10 cellular contexts compared by ENCODE assay signal in the genomic region with DNA sequence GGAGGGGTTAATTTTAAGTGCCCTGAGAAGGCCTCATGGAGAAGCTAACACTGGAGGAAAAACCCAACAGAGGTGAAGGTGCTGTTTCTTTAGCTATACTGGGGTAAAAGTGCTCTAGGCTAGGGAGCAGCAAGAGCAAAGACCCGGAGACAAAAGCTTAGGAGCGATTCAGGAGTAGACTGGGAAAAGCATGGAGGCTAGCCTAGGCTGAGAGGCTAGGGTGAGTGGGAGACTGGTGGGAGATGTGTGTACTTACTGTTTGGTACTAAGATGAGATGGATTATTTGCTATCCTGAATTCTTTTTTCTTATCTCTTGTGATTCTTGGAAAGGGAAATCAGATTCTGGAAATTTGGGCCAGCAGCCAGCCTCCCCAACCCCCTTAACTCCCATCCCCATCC. TPM values are rescaled to one million over a fixed set of nuclear protein-coding genes. Genes with fewer than 3 reads are reported as not detected.
DNase-seq lines count a peak whose midpoint lies in the region; ATAC-seq and TF ChIP-seq lines count a peak whose summit lies in the region.
"Had no signal": no experiment of that assay in that cellular context is flagged by ENCODE, and none has a peak within 500 bp of the region (broad histone marks: within the 10 kb centered on the region; RNA-seq: fewer than 3 reads in every experiment).

No MANE protein-coding gene starts in this region.

- no peak overlapping the region for H2BK120ac ChIP-seq in trophoblast cell (ENCODE audit: insufficient read depth, low read length, poor library complexity)

- CTCF ChIA-PET in OCI-LY7 (lab: Charles Lee; ENCODE audit: unreplicated experiment) = no interaction called here

- no peaks in the 10 kb centered on the region for H3K9me3 Mint-ChIP-seq in endothelial cell (ENCODE audit: unreplicated experiment)

- H3K9me2 ChIP-seq in OCI-LY7 (ENCODE audit: insufficient read depth, low read length) = no peaks in the 10 kb centered on the region

- H2AFZ ChIP-seq in OCI-LY7 (ENCODE audit: low read length) (no peak overlapping the region), trophoblast cell (ENCODE audit: insufficient read depth, low read length, poor library complexity) (no peak overlapping the region)

- H2BK5ac ChIP-seq in trophoblast cell (ENCODE audit: low read depth, low read length, poor library complexity) = no peak overlapping the region

- no peak overlapping the region for H4K91ac ChIP-seq in trophoblast cell (ENCODE audit: low read depth, low read length)

- H3K23ac ChIP-seq in trophoblast cell (ENCODE audit: low read length) = peak overlapping the region; percentile 46

- H3K4me1 ChIP-seq in OCI-LY7 (ENCODE audit: insufficient read depth, low read length, poor library complexity, severe bottlenecking) (peaks cover 31% of the 10 kb centered on the region), trophoblast cell (ENCODE audit: control insufficient read depth in 1 of 2, insufficient read depth in 2 of 2, low read length in 2 of 2) (peaks cover 5 to 6% of the 10 kb centered on the region in 2 experiments), left lung (peaks cover 24 to 35% of the 10 kb centered on the region in 2 donors)

- H3K14ac ChIP-seq in trophoblast cell (ENCODE audit: low read length) = no peak overlapping the region

- intact Hi-C loops in OCI-LY7 (cut with micrococcal nuclease; ENCODE audit: unreplicated experiment) (no loop called here), left lung (cut with DNase I) (no loop called here)

- H3K79me1 ChIP-seq in trophoblast cell (ENCODE audit: low read length) = peaks cover 9% of the 10 kb centered on the region

- H2AK5ac ChIP-seq in trophoblast cell (ENCODE audit: low read length) = no peak overlapping the region

- H3K36me3 ChIP-seq in OCI-LY7 (ENCODE audit: insufficient read depth, low read length) (peaks cover 40% of the 10 kb centered on the region), trophoblast cell (ENCODE audit: control insufficient read depth in 1 of 2, insufficient read depth in 2 of 2, low read length in 2 of 2) (peaks cover 2 to 6% of the 10 kb centered on the region in 2 experiments), left lung (peaks cover 0 to 13% of the 10 kb centered on the region in 2 donors)

- H4K8ac ChIP-seq in trophoblast cell (ENCODE audit: low read depth, low read length) = no peak overlapping the region

- peak overlapping the region; percentile 97 for H3K4ac ChIP-seq in trophoblast cell (ENCODE audit: low read depth, low read length)

- H3K27ac Mint-ChIP-seq in endothelial cell (ENCODE audit: unreplicated experiment) = no peak overlapping the region

- DNase-seq in DMS 273 (lab: John Stamatoyannopoulos, UW; ENCODE audit: unreplicated experiment) = peak; percentile 20
- DNase-seq in DMS 273 treated with DMSO at 0.1 percent for 48 hours (lab: John Stamatoyannopoulos, UW) = no peak
- no peak for DNase-seq in OCI-LY7 (ENCODE audit: low spot score)
- DNase-seq in endothelial cell (ENCODE audit: low spot score) = no peak
- DNase-seq in trophoblast cell = no peak
- DNase-seq in HT-29 (ENCODE audit: low spot score) = no peak
- DNase-seq in GDM1 (lab: John Stamatoyannopoulos, UW) = no peak
- no peak for DNase-seq in left lung
- DNase-seq: NCI-H2171 treated with DMSO at 0.1 percent for 48 hours had no signal

- H3K27ac ChIP-seq in OCI-LY7 (ENCODE audit: low read depth, low read length, poor library complexity, severe bottlenecking) (no peak overlapping the region), trophoblast cell (ENCODE audit: low read depth, low read length) (no peak overlapping the region), left lung (no peak overlapping the region)
- H3K27ac ChIP-seq: 22Rv1 had no signal

- no CpG with 5 or more reads among the region's 2 CpGs for WGBS in trophoblast cell (ENCODE audit: extremely low coverage, insufficient coverage, insufficient read length)

- no peak for TF ChIP-seq CTCF in OCI-LY7 (conservative IDR thresholded peaks at IDR 0.05; ENCODE audit: low read length)
- no peak for TF ChIP-seq CTCF in endothelial cell (IDR thresholded peaks at IDR 0.05; ENCODE audit: unreplicated experiment)
- no peak for TF ChIP-seq CTCF in left lung (IDR thresholded peaks at IDR 0.05)

- peaks cover 2% of the 10 kb centered on the region for H3K27me3 Mint-ChIP-seq in endothelial cell (ENCODE audit: unreplicated experiment)

- H3K27me3 ChIP-seq in trophoblast cell (ENCODE audit: insufficient read depth, low read length) = no peaks in the 10 kb centered on the region
- H3K27me3 ChIP-seq in left lung = no peaks in the 10 kb centered on the region

- H3K36me3 Mint-ChIP-seq in endothelial cell (ENCODE audit: low read depth, unreplicated experiment) = peaks cover 8% of the 10 kb centered on the region

- POLR2A ChIA-PET in OCI-LY7 (lab: Charles Lee) = interaction anchor here (1.5 kb wide), 1 partner anchor 15 kb away, joined by 3 read pairs; no protein-coding TSS in a partner anchor

- H3K4me2 ChIP-seq in OCI-LY7 (ENCODE audit: low read length) (peak overlapping the region; percentile 88), trophoblast cell (ENCODE audit: low read length) (peak overlapping the region; percentile 48)

- no peak overlapping the region for H4K12ac ChIP-seq in trophoblast cell (ENCODE audit: low read depth, low read length)

- peaks cover 26% of the 10 kb centered on the region for H3K4me1 Mint-ChIP-seq in endothelial cell (ENCODE audit: unreplicated experiment)

- no peak overlapping the region for H2BK12ac ChIP-seq in trophoblast cell (ENCODE audit: low read length)

- ATAC-seq in left lung = no peak

- H3K4me3 ChIP-seq in OCI-LY7 (ENCODE audit: low read depth, low read length, poor library complexity, severe bottlenecking) (peak overlapping the region; percentile 99), trophoblast cell (ENCODE audit: low read depth, low read length) (no peak overlapping the region), left lung (peak overlapping the region in 1 of 2 donors; percentile 97)

- peaks cover 51% of the 10 kb centered on the region for H3K79me2 ChIP-seq in OCI-LY7 (ENCODE audit: insufficient read depth, low read depth, low read length)
- H3K79me2 ChIP-seq in trophoblast cell (ENCODE audit: control insufficient read depth, insufficient read depth, low read length, poor library complexity) = peaks cover 16% of the 10 kb centered on the region

- H3K9ac ChIP-seq in trophoblast cell (ENCODE audit: low read length) = no peak overlapping the region

- no peaks in the 10 kb centered on the region for H3K9me3 ChIP-seq in OCI-LY7 (ENCODE audit: low read length)
- no peaks in the 10 kb centered on the region for H3K9me3 ChIP-seq in trophoblast cell (ENCODE audit: insufficient read depth, low read depth, low read length)
- no peaks in the 10 kb centered on the region for H3K9me3 ChIP-seq in left lung

- H4K20me1 ChIP-seq in OCI-LY7 (ENCODE audit: insufficient read depth, low read length) = peaks cover 8% of the 10 kb centered on the region; the same call in 1 of the 2 replicates

- H3K18ac ChIP-seq in trophoblast cell (ENCODE audit: low read length) = no peak overlapping the region

- peak overlapping the region; percentile 98 for H3K4me3 Mint-ChIP-seq in endothelial cell (ENCODE audit: unreplicated experiment)

- BruUV-seq in OCI-LY7 (replicated peaks; lab: Mats Ljungman, UMichigan) = no TSS peak

RNA-seq across cellular contexts. Expression of a gene that starts 2.0 kb away (rescaled TPM):
- 39.1 and 50.5 TPM in 2 replicates for total RNA-seq in OCI-LY7 (2014; rRNA removed; shearing (Covaris generic))
- 60.9 and 64.8 TPM in 2 replicates for total RNA-seq in OCI-LY7 (2022)
- 61.1 TPM for total RNA-seq in endothelial cell (ENCODE audit: unreplicated experiment)
- polyA plus RNA-seq in trophoblast cell (2013) = 38.9 and 40.7 TPM in 2 replicates
- total RNA-seq in HT-29 (2014; rRNA removed; shearing (Covaris generic)) = 27.1 and 40.2 TPM in 2 replicates
- total RNA-seq in left lung = 10 to 100 TPM; 56.2 to 76.6 TPM
